In the genomic region with DNA sequence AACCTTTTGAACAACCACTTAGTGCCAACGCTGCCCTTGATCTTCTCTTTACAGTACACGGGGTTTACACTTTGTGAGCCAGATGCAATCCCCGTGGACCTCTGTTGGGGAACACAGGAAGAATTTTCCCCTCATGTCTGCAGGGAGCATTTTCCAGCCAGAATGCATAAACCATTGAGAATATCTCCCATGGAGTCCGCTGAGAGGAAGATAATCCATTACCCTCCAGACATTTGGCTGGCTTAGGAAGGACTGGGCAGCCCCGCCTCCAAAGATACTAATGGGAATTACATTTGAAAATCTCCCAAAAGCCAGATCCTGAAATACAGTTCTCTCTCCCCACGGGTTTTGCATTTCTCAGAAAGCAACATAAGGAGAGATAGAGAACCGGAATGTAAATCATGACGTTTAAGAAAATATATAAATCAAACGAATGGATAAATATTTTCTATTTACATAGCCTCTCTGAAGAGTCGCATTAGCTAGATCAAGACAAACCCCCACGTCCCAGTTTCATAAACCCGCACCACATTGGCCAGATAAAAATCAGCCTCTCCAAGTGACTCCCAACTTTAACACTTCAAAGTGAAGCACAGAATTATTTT, we compare ENCODE assay signal across 13 cellular contexts. TPM values are rescaled to one million over a fixed set of nuclear protein-coding genes. Genes with fewer than 3 reads are reported as not detected.
DNase-seq lines count a peak whose midpoint lies in the region; ATAC-seq and TF ChIP-seq lines count a peak whose summit lies in the region.
"Had no signal": no experiment of that assay in that cellular context is flagged by ENCODE, and none has a peak within 500 bp of the region (broad histone marks: within the 10 kb centered on the region; RNA-seq: fewer than 3 reads in every experiment).

No MANE protein-coding gene starts in this region.

- no peaks in the 10 kb centered on the region for H3K4me1 ChIP-seq in left lung
- H3K4me1 ChIP-seq in thoracic aorta (ENCODE audit: control insufficient read depth in 1 of 2, low read depth in 2 of 2): no peaks in the 10 kb centered on the region

- in situ Hi-C loops in astrocyte of the cerebellum (cut with HindIII; ENCODE audit: low sequenced_read_pairs): no loop called here

- H3K27me3 ChIP-seq in left lung (no peaks in the 10 kb centered on the region), thoracic aorta (replicated peaks; ENCODE audit: insufficient read depth) (no peaks in the 10 kb centered on the region)
- H3K27me3 ChIP-seq: tibial nerve had no signal

- TF ChIP-seq CTCF in astrocyte of the cerebellum (IDR thresholded peaks at IDR 0.05; ENCODE audit: low read depth, low read length, missing control alignments) (no peak), left lung (IDR thresholded peaks at IDR 0.05) (no peak), thoracic aorta (IDR thresholded peaks at IDR 0.05) (no peak)

- peak; percentile 31 to 36 for DNase-seq in NCI-H2081 (lab: John Stamatoyannopoulos, UW)
- DNase-seq in NCI-H2081 treated with DMSO at 0.1 percent for 48 hours (lab: John Stamatoyannopoulos, UW): no peak
- no peak for DNase-seq in astrocyte of the cerebellum (ENCODE audit: low read depth)
- no peak for DNase-seq in left lung
- no peak for DNase-seq in thoracic aorta (ENCODE audit: low spot score)
- DNase-seq in Ammon's horn (ENCODE audit: low spot score): no peak
- DNase-seq: activated CD8-positive, alpha-beta memory T cell treated with anti-CD3 and anti-CD28 coated beads, Interleukin-2, amount 50 U/mL, for 48 hours; dermis blood vessel endothelial cell; immature natural killer cell had no signal

- H3K9me3 ChIP-seq in left lung (no peaks in the 10 kb centered on the region), thoracic aorta (no peaks in the 10 kb centered on the region)
- H3K9me3 ChIP-seq: tibial nerve had no signal

- H3K27ac ChIP-seq in left lung (no peak overlapping the region), thoracic aorta (no peak overlapping the region)
- H3K27ac ChIP-seq: tibial nerve had no signal

- H3K36me3 ChIP-seq in left lung (no peaks in the 10 kb centered on the region), thoracic aorta (no peaks in the 10 kb centered on the region)
- H3K36me3 ChIP-seq: tibial nerve had no signal

- intact Hi-C loops in left lung (cut with DNase I): no loop called here

- H3K4me3 ChIP-seq in astrocyte of the cerebellum (ENCODE audit: low read depth, low read length): peak overlapping the region; percentile 7
- H3K4me3 ChIP-seq in left lung: peak overlapping the region in 1 of 2 donors; percentile 10
- H3K4me3 ChIP-seq in thoracic aorta: peak overlapping the region; percentile 34

- ATAC-seq in left lung (peak; percentile 33), thoracic aorta (ENCODE audit: insufficient number of reproducible peaks, low FRiP score, low read depth) (no peak), GM18861 (IDR thresholded peaks at IDR 0.05; ENCODE audit: unreplicated experiment) (no peak)
- ATAC-seq in activated CD4-positive, CD25-positive, alpha-beta regulatory T cell treated with anti-CD3 and anti-CD28 coated beads, Interleukin-2, amount 50 U/mL, for 24 hours: no peak

RNA-seq across cellular contexts. Expression of a gene that starts 53.5 kb away (rescaled TPM):
- total RNA-seq in left lung (1 to 10 TPM; 2.9 to 6.9 TPM), thoracic aorta (1 to 10 TPM in 1 of 2 donors, under 1 TPM in 1; 0.49 to 2.6 TPM)
- total RNA-seq: A172 had no signal

Comparison
In these comparisons a context has a peak if more than half of its experiments do, and no peak if none do; other contexts are left out.
1. DNase-seq: peak in NCI-H2081 (2 of 2); none in NCI-H2081 treated with DMSO at 0.1 percent for 48 hours (single experiment), astrocyte of the cerebellum (single experiment), left lung (0 of 2), thoracic aorta (single experiment) and Ammon's horn (single experiment).